In genomic region chr2:26521913-26522180, GRCh38 we compare ENCODE assay signal across 12 cellular contexts. TPM values are rescaled to one million over a fixed set of nuclear protein-coding genes. Genes with fewer than 3 reads are reported as not detected.
"Had no signal": no experiment of that assay in that cellular context is flagged by ENCODE, and none has a peak within 500 bp of the region (broad histone marks: within the 10 kb centered on the region; RNA-seq: fewer than 3 reads in every experiment).

No MANE protein-coding gene starts in this region.

- H3K27ac ChIP-seq: ascending aorta, foreskin keratinocyte, testis had no signal

- H3K27me3 ChIP-seq: ascending aorta, testis had no signal

- ATAC-seq: activated CD8-positive, alpha-beta memory T cell treated with anti-CD3 and anti-CD28 coated beads, Interleukin-2, amount 10 ng/mL, durations not matched to agents 7 days and 5 days; activated T-cell treated with anti-CD3 and anti-CD28 coated beads, Interleukin-2, amount 50 U/mL, for 4 hours; left lobe of liver; natural killer cell treated with Interleukin-12 subunit alpha and Interleukin-12 subunit beta and Interleukin-15 and Interleukin-18, amount 100 ng/mL, for 72 hours; stimulated activated naive CD8-positive, alpha-beta T cell treated with anti-CD3 and anti-CD28 coated beads, Interleukin-15, amount 100 ng/mL, for 72 hours had no signal

- H3K9me3 ChIP-seq: ascending aorta, testis had no signal

- H3K4me1 ChIP-seq: ascending aorta, foreskin keratinocyte, testis had no signal

- DNase-seq: activated CD8-positive, alpha-beta memory T cell treated with anti-CD3 and anti-CD28 coated beads, Interleukin-2, amount 10 ng/mL, durations not matched to agents 7 days and 5 days; activated naive CD4-positive, alpha-beta T cell; activated T-cell treated with anti-CD3 and anti-CD28 coated beads, Interleukin-2, amount 50 U/mL, for 4 hours; foreskin keratinocyte; stimulated activated CD4-positive, alpha-beta T cell treated with anti-CD3 and anti-CD28 coated beads, Interleukin-4, amount 100 ng/mL, for 4 hours; stimulated activated naive CD8-positive, alpha-beta T cell treated with anti-CD3 and anti-CD28 coated beads, Interleukin-15, amount 100 ng/mL, for 72 hours; T-helper 2 cell had no signal

- H3K4me3 ChIP-seq: ascending aorta, testis had no signal

- H3K36me3 ChIP-seq: ascending aorta had no signal

RNA-seq across cellular contexts. Expression of gene OTOF, which starts 43.9 kb away (rescaled TPM):
- total RNA-seq: ascending aorta, bronchial epithelial cell, foreskin keratinocyte had no signal
- polyA plus RNA-seq: foreskin keratinocyte had no signal
